ENCODE assay signal across 8 cellular contexts in the genomic region with DNA sequence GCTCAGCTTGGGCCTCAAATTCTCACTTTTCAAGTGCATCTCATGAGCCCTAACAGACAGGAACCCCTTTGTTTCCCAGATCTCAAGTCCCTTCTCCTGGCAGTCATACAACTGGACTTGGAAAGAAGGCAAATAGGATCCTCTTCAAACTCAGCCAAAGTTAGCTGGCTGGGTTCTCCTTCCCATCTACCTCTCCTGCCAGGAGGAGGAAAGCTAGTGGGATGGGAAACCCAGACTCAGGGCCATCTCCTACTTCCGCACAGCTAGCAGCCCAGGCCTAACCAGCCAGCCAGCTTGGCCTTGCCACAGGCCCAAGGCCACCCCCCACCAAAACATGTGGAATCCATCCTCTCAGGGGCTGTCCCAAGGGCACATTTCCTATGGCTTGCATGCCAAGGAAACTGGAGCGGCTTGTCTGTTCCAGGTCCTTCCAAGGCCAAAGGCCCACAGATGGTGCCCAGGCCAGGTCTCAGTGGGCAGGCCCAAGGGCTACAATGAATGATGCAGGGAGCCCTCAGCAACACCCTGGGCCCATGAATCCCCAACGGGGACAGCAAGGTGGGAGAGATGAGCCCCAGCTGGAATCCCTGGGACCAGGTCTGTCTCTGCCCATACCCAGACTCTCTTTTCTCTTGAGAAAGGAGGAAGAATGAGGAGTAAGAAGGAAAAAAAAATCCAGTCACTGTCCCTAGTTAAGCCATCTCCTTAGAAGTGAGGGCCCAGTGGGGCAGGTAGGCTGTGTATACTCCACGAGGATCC. TPM values are rescaled to one million over a fixed set of nuclear protein-coding genes. Genes with fewer than 3 reads are reported as not detected.
DNase-seq lines count a peak whose midpoint lies in the region; ATAC-seq and TF ChIP-seq lines count a peak whose summit lies in the region.

No MANE protein-coding gene starts in this region.

- TF ChIP-seq CTCF in H9 (conservative IDR thresholded peaks at IDR 0.05) (no peak), heart right ventricle (IDR thresholded peaks at IDR 0.05) (no peak)
- TF ChIP-seq CTCF in activated CD8-positive, alpha-beta T cell treated with anti-CD3 and anti-CD28 coated beads for 36 hours (IDR thresholded peaks at IDR 0.05), result no peak

- H3K14ac ChIP-seq in H9 (ENCODE audit: insufficient read depth, low read length), result no peak overlapping the region

- no peaks in the 10 kb centered on the region for H3K27me3 ChIP-seq in H9 (ENCODE audit: insufficient read depth, low read length)
- H3K27me3 ChIP-seq in heart right ventricle, result no peaks in the 10 kb centered on the region
- no peaks in the 10 kb centered on the region for H3K27me3 ChIP-seq in skeletal muscle tissue (ENCODE audit: control insufficient read depth in 3 of 3, insufficient read depth in 3 of 3, low read length in 3 of 3)

- no peak overlapping the region for H3K4ac ChIP-seq in H9 (ENCODE audit: low read depth, low read length)

- H4K91ac ChIP-seq in H9 (ENCODE audit: insufficient read length, low read depth, low read length), result no peak overlapping the region

- peak overlapping the region; percentile 64 for H3K4me2 ChIP-seq in H9 (ENCODE audit: insufficient read depth, insufficient read length, low read length)

- no peak overlapping the region for H2BK20ac ChIP-seq in H9 (ENCODE audit: low read depth, low read length, poor library complexity, severe bottlenecking)

- peaks cover 3% of the 10 kb centered on the region for H3K79me1 ChIP-seq in H9 (ENCODE audit: insufficient read depth, low read depth, low read length, poor library complexity, severe bottlenecking)

- peaks cover 10% of the 10 kb centered on the region for H3K23me2 ChIP-seq in H9 (ENCODE audit: insufficient read length, low read depth, low read length, poor library complexity, severe bottlenecking)

- intact Hi-C loops in activated CD8-positive, alpha-beta T cell treated with anti-CD3 and anti-CD28 coated beads for 36 hours (cut with micrococcal nuclease), result no loop called here
- intact Hi-C loops in heart right ventricle (cut with DNase I), result loop anchor here in 1 of 10 donors (5.0 kb wide), 1 partner anchor 68 kb away; a partner anchor contains a TSS

- CTCF ChIA-PET in activated CD8-positive, alpha-beta T cell treated with anti-CD3 and anti-CD28 coated beads for 36 hours (lab: Charles Lee), result interaction anchor here (1.2 to 4.4 kb wide), 4 partner anchors 9 to 176 kb away, joined by 3 to 22 read pairs (median 4); a partner anchor contains a TSS

- H3K4me3 Mint-ChIP-seq in H9, result peak overlapping the region; percentile 96
- peak overlapping the region; percentile 98 for H3K4me3 Mint-ChIP-seq in activated CD8-positive, alpha-beta T cell treated with anti-CD3 and anti-CD28 coated beads for 36 hours

- peak overlapping the region; percentile 34 to 37 (median 36); a peak in 2 of 7 replicates for H3K27ac Mint-ChIP-seq in H9
- H3K27ac Mint-ChIP-seq in activated CD8-positive, alpha-beta T cell treated with anti-CD3 and anti-CD28 coated beads for 36 hours, result peak overlapping the region; percentile 94

- H3K9me3 ChIP-seq in H9 (ENCODE audit: control insufficient read depth, low read depth, low read length), result no peaks in the 10 kb centered on the region
- H3K9me3 ChIP-seq in heart right ventricle, result no peaks in the 10 kb centered on the region
- no peaks in the 10 kb centered on the region for H3K9me3 ChIP-seq in skeletal muscle tissue (ENCODE audit: control insufficient read depth in 3 of 3, low read length in 3 of 3)

- H2BK15ac ChIP-seq in H9 (ENCODE audit: low read depth, low read length), result no peak overlapping the region

- peaks cover 3% of the 10 kb centered on the region; the same call in 1 of the 2 replicates for H3K79me2 ChIP-seq in H9 (ENCODE audit: insufficient read depth, low read length)

- peaks cover 0 to 21% (median 0%) of the 10 kb centered on the region in 9 donors for H3K36me3 ChIP-seq in heart right ventricle
- H3K36me3 ChIP-seq in skeletal muscle tissue (ENCODE audit: control insufficient read depth in 3 of 3, insufficient read depth in 3 of 3, low read length in 3 of 3), result peaks cover 9 to 12% (median 10%) of the 10 kb centered on the region in 3 donors

- WGBS in H9 (ENCODE audit: extremely low coverage, insufficient read length, low lambda C conversion rate), result no CpG with 5 or more reads among the region's 4 CpGs
- WGBS in heart right ventricle, 2 donors, result 50 to 58% methylated on average over 4 of the region's 4 CpGs

- no peak overlapping the region for H2AFZ ChIP-seq in H9 (ENCODE audit: low read length)

- H3K9me3 Mint-ChIP-seq in H9, result no peaks in the 10 kb centered on the region
- H3K9me3 Mint-ChIP-seq in activated CD8-positive, alpha-beta T cell treated with anti-CD3 and anti-CD28 coated beads for 36 hours, result no peaks in the 10 kb centered on the region

- no peak overlapping the region for H3T11ph ChIP-seq in H9 (ENCODE audit: low read length)

- H3K56ac ChIP-seq in H9 (ENCODE audit: insufficient read length, low read depth, low read length), result no peak overlapping the region

- no peak overlapping the region for H4K5ac ChIP-seq in H9 (ENCODE audit: insufficient read length, low read depth, low read length)

- H2AK5ac ChIP-seq in H9 (ENCODE audit: insufficient read length, low read length), result no peak overlapping the region

- H3K23ac ChIP-seq in H9 (ENCODE audit: insufficient read length, low read depth, low read length), result no peak overlapping the region

- H4K8ac ChIP-seq in H9 (replicated peaks; ENCODE audit: insufficient read length, low read depth, low read length), result no peak overlapping the region

- no peaks in the 10 kb centered on the region; the same call in 1 of the 2 replicates for H3K4me1 ChIP-seq in H9 (ENCODE audit: insufficient read depth, low read length)
- peaks cover 33 to 59% (median 52%) of the 10 kb centered on the region in 9 donors for H3K4me1 ChIP-seq in heart right ventricle
- H3K4me1 ChIP-seq in skeletal muscle tissue (ENCODE audit: control insufficient read depth in 3 of 3, insufficient read depth in 3 of 3, low read length in 3 of 3), result peaks cover 53 to 58% (median 57%) of the 10 kb centered on the region in 3 donors

- no peak overlapping the region for H3K18ac ChIP-seq in H9 (ENCODE audit: insufficient read length, low read depth, low read length)

- peaks cover 10 to 20% (median 14%) of the 10 kb centered on the region in 3 experiments for H3K36me3 Mint-ChIP-seq in H9 (ENCODE audit: insufficient read depth in 1 of 3, low read depth in 3 of 3)
- peaks cover 10% of the 10 kb centered on the region for H3K36me3 Mint-ChIP-seq in activated CD8-positive, alpha-beta T cell treated with anti-CD3 and anti-CD28 coated beads for 36 hours (ENCODE audit: low read depth)

- H2BK120ac ChIP-seq in H9 (ENCODE audit: low read depth, low read length, poor library complexity, severe bottlenecking), result no peak overlapping the region

- no peak overlapping the region for H3K9ac ChIP-seq in H9 (ENCODE audit: extremely low read depth, insufficient read length, low read length)
- peak overlapping the region; percentile 91 to 97 (median 93) for H3K9ac ChIP-seq in skeletal muscle tissue (ENCODE audit: low read depth in 1 of 3, low read length in 3 of 3)

- peak overlapping the region; percentile 7 to 95 (median 90) for H3K4me3 ChIP-seq in heart right ventricle
- peak overlapping the region; percentile 87 to 90 (median 90) for H3K4me3 ChIP-seq in skeletal muscle tissue (ENCODE audit: low read length in 3 of 3)

- no peak overlapping the region for H2BK5ac ChIP-seq in H9 (ENCODE audit: insufficient read length, low read length)

- no peak overlapping the region for H3K27ac ChIP-seq in H9 (ENCODE audit: insufficient read length, low read depth, low read length)
- H3K27ac ChIP-seq in heart right ventricle, result peak overlapping the region; percentile 87 to 98 (median 94)
- H3K27ac ChIP-seq in skeletal muscle tissue (ENCODE audit: low read depth, low read length), result peak overlapping the region; percentile 89

- peaks cover 22 to 40% of the 10 kb centered on the region in 2 experiments for H3K4me1 Mint-ChIP-seq in H9
- H3K4me1 Mint-ChIP-seq in activated CD8-positive, alpha-beta T cell treated with anti-CD3 and anti-CD28 coated beads for 36 hours (ENCODE audit: low read depth), result peaks cover 24% of the 10 kb centered on the region

- H3K27me3 Mint-ChIP-seq in H9 (ENCODE audit: low read depth), result peaks cover 11% of the 10 kb centered on the region
- H3K27me3 Mint-ChIP-seq in activated CD8-positive, alpha-beta T cell treated with anti-CD3 and anti-CD28 coated beads for 36 hours, result no peaks in the 10 kb centered on the region

- no peak for ATAC-seq in activated CD8-positive, alpha-beta T cell treated with anti-CD3 and anti-CD28 coated beads for 36 hours
- ATAC-seq in heart right ventricle, result no peak
- no peak for ATAC-seq in GM21529 (IDR thresholded peaks at IDR 0.05; ENCODE audit: unreplicated experiment)
- ATAC-seq in HG03571 (IDR thresholded peaks at IDR 0.05; ENCODE audit: unreplicated experiment), result no peak
- ATAC-seq in GM19324 (IDR thresholded peaks at IDR 0.05; ENCODE audit: low FRiP score, unreplicated experiment), result no peak

- POLR2A ChIA-PET in activated CD8-positive, alpha-beta T cell treated with anti-CD3 and anti-CD28 coated beads for 36 hours (lab: Charles Lee), result interaction anchor here (0.9 to 7.8 kb wide), 5 partner anchors 12 to 140 kb away, joined by 3 to 188 read pairs (median 12); a partner anchor contains a TSS

- H2BK12ac ChIP-seq in H9 (ENCODE audit: insufficient read length, low read depth, low read length), result no peak overlapping the region

- H4K20me1 ChIP-seq in H9 (ENCODE audit: control insufficient read depth, insufficient read depth, insufficient read length), result no peaks in the 10 kb centered on the region

- DNase-seq in H9 (no peak), heart right ventricle (peak in 1 of 2 donors; percentile 39), GM19238 (ENCODE audit: insufficient read length, low spot score) (no peak)
- DNase-seq in activated CD8-positive, alpha-beta T cell treated with anti-CD3 and anti-CD28 coated beads for 36 hours, result no peak

RNA-seq across cellular contexts. Expression of a gene that starts 1.7 kb away (rescaled TPM):
- total RNA-seq in H9 (2021) (68.9 and 71.4 TPM in 2 replicates), heart right ventricle (10 to 100 TPM; 11.6 to 35.7 (median 17.3) TPM), skeletal muscle tissue (44.4 TPM)
- total RNA-seq in activated CD8-positive, alpha-beta T cell treated with anti-CD3 and anti-CD28 coated beads for 36 hours, result 100 to 1,000 TPM in 1 of 2 experiments, 10 to 100 TPM in 1; 99.4 to 103 TPM
- polyA plus RNA-seq in heart right ventricle, result 10 to 100 TPM; 23.6 to 31.3 TPM

RNA-seq across cellular contexts. Expression of a gene that starts 13.3 kb away (rescaled TPM):
- total RNA-seq in H9 (2021), result 77.5 and 80.3 TPM in 2 replicates
- 10 to 100 TPM; 58.3 to 60.9 TPM for total RNA-seq in activated CD8-positive, alpha-beta T cell treated with anti-CD3 and anti-CD28 coated beads for 36 hours
- total RNA-seq in heart right ventricle, result 10 to 100 TPM; 17.5 to 43.0 (median 28.4) TPM
- polyA plus RNA-seq in heart right ventricle, result 10 to 100 TPM; 14.0 to 29.9 TPM
- total RNA-seq in skeletal muscle tissue, result 62.6 TPM

RNA-seq across cellular contexts. Expression of a gene that starts 13.5 kb away (rescaled TPM):
- 178 and 183 TPM in 2 replicates for total RNA-seq in H9 (2021)
- 100 to 1,000 TPM; 155 to 157 TPM for total RNA-seq in activated CD8-positive, alpha-beta T cell treated with anti-CD3 and anti-CD28 coated beads for 36 hours
- total RNA-seq in heart right ventricle, result 100 to 1,000 TPM in 9 of 10 donors, 10 to 100 TPM in 1; 92.9 to 153 (median 119) TPM
- polyA plus RNA-seq in heart right ventricle, result 100 to 1,000 TPM; 161 to 228 TPM
- total RNA-seq in skeletal muscle tissue, result 41.2 TPM

RNA-seq across cellular contexts. Expression of a gene that starts 32.7 kb away (rescaled TPM):
- not detected in 2 replicates for total RNA-seq in H9 (2021)
- total RNA-seq in activated CD8-positive, alpha-beta T cell treated with anti-CD3 and anti-CD28 coated beads for 36 hours, result not detected
- not detected for total RNA-seq in heart right ventricle
- not detected for polyA plus RNA-seq in heart right ventricle
- total RNA-seq in skeletal muscle tissue, result not detected

RNA-seq across cellular contexts. Expression of a gene that starts 41.0 kb away (rescaled TPM):
- total RNA-seq in H9 (2021), result 0.50 and 0.77 TPM in 2 replicates
- not detected for total RNA-seq in activated CD8-positive, alpha-beta T cell treated with anti-CD3 and anti-CD28 coated beads for 36 hours
- total RNA-seq in heart right ventricle, result not detected
- not detected for polyA plus RNA-seq in heart right ventricle
- total RNA-seq in skeletal muscle tissue, result not detected
